1 cellular context compared by ENCODE assay signal in genomic region chr2:54704688-54705605, GRCh38.
A peak's percentile ranks its signal among the peaks of the same experiment; 100 is the strongest.
TF ChIP-seq lines count a peak whose summit lies in the region.

No MANE protein-coding gene starts in this region.

TF ChIP-seq in IMR-90, 13 proteins besides CTCF, POLR2A, EP300 and RAD21:
- TF ChIP-seq MAFK (IDR thresholded peaks at IDR 0.05; ENCODE audit: low read depth, low read length) (no peak), FOS (IDR thresholded peaks at IDR 0.05; ENCODE audit: low read depth, low read length) (no peak), SMC3 (IDR thresholded peaks at IDR 0.05; ENCODE audit: low read depth, low read length) (peak; percentile 88), MAZ (IDR thresholded peaks at IDR 0.05; ENCODE audit: borderline replicate concordance, low read depth, low read length) (no peak), CHD1 (IDR thresholded peaks at IDR 0.05; ENCODE audit: low read depth, low read length) (no peak), CEBPB (IDR thresholded peaks at IDR 0.05; ENCODE audit: low read depth, low read length) (no peak)
- TF ChIP-seq, protein P1, sequence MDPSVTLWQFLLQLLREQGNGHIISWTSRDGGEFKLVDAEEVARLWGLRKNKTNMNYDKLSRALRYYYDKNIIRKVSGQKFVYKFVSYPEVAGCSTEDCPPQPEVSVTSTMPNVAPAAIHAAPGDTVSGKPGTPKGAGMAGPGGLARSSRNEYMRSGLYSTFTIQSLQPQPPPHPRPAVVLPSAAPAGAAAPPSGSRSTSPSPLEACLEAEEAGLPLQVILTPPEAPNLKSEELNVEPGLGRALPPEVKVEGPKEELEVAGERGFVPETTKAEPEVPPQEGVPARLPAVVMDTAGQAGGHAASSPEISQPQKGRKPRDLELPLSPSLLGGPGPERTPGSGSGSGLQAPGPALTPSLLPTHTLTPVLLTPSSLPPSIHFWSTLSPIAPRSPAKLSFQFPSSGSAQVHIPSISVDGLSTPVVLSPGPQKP (IDR thresholded peaks at IDR 0.05; ENCODE audit: borderline replicate concordance, low read depth, low read length) = no peak
